In the genomic region with DNA sequence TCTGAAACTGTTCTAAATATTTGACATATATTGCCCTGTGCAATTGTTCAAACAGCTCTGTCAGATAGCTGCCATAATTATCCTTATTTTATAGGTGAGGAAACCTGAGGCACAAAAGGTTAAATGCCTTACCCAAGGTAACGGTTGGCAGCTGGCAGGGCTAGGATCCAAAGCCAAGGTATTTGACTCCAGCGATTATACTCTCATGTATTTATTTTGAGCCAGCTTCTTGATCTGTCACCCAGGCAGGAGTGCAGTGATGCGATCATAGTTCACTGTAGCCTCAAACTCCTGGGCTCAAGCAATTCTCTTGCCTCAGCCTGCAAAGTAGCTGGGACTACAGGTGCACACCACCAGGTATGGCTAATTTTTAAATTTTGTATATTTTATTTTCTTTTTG, we compare ENCODE assay signal across 26 cellular contexts. TPM values are rescaled to one million over a fixed set of nuclear protein-coding genes. Genes with fewer than 3 reads are reported as not detected.
DNase-seq lines count a peak whose midpoint lies in the region; ATAC-seq and TF ChIP-seq lines count a peak whose summit lies in the region.
"Had no signal": no experiment of that assay in that cellular context is flagged by ENCODE, and none has a peak within 500 bp of the region (broad histone marks: within the 10 kb centered on the region; RNA-seq: fewer than 3 reads in every experiment).

No MANE protein-coding gene starts in this region.

- TF ChIP-seq CTCF in cardiac muscle cell (IDR thresholded peaks at IDR 0.05; ENCODE audit: low read depth, low read length) (no peak), thyroid gland (IDR thresholded peaks at IDR 0.05) (no peak), vagina (IDR thresholded peaks at IDR 0.05) (no peak)

- intact Hi-C loops in cardiac septum (cut with DNase I): no loop called here
- intact Hi-C loops in thyroid gland (cut with DNase I): no loop called here
- intact Hi-C loops in vagina (cut with DNase I): no loop called here

- H3K27me3 ChIP-seq in cardiac muscle cell (no peaks in the 10 kb centered on the region), thyroid gland (no peaks in the 10 kb centered on the region), vagina (no peaks in the 10 kb centered on the region)

- peaks cover 14% of the 10 kb centered on the region for H3K4me1 ChIP-seq in cardiac muscle cell (ENCODE audit: low read depth)
- H3K4me1 ChIP-seq in thyroid gland: peaks cover 11 to 30% of the 10 kb centered on the region in 2 donors
- peaks cover 5% of the 10 kb centered on the region for H3K4me1 ChIP-seq in vagina

- H3K4me3 ChIP-seq in cardiac muscle cell (no peak overlapping the region), thyroid gland (replicated peaks in 1 of 3) (no peak overlapping the region), vagina (no peak overlapping the region)
- H3K4me3 ChIP-seq: GM23248 had no signal

- H3K27ac ChIP-seq in cardiac muscle cell: peak overlapping the region; percentile 48
- H3K27ac ChIP-seq in thyroid gland: no peak overlapping the region
- H3K27ac ChIP-seq in vagina: no peak overlapping the region
- H3K27ac ChIP-seq: C4-2B, GM23248, HL-60 had no signal

- H3K9me3 ChIP-seq in cardiac muscle cell (ENCODE audit: low read depth) (no peaks in the 10 kb centered on the region), thyroid gland (no peaks in the 10 kb centered on the region), vagina (no peaks in the 10 kb centered on the region)
- H3K9me3 ChIP-seq: SK-N-SH had no signal

- ATAC-seq in left lobe of liver: peak; percentile 91
- ATAC-seq in HG03097 (IDR thresholded peaks at IDR 0.05; ENCODE audit: low FRiP score, unreplicated experiment): no peak

- WGBS in thyroid gland, 2 donors: 21 to 29% methylated on average over 3 of the region's 3 CpGs

- DNase-seq in NCI-H1105 treated with DMSO at 0.1 percent for 48 hours (lab: John Stamatoyannopoulos, UW) (peak; percentile 28), NCI-H1105 (lab: John Stamatoyannopoulos, UW) (no peak), cardiac muscle cell (ENCODE audit: low read depth in 1 of 2, low spot score in 1 of 2) (no peak), cardiac septum (ENCODE audit: low spot score) (no peak), left lobe of liver (ENCODE audit: low spot score) (peak; percentile 75), thyroid gland (peak; percentile 72 to 82), vagina (ENCODE audit: extremely low spot score in 2 of 2) (no peak)
- DNase-seq: 8988T; AML-193; Calu3; CD8-positive, alpha-beta memory T cell; DMS153; GM23248; H9; HFFc6; KBM-7; NCI-H1092 treated with DMSO at 0.1 percent for 48 hours; NCI-H2029 treated with DMSO at 0.1 percent for 48 hours; NCI-H226; NCI-H524; NCI-H774; SHP77 treated with DMSO at 0.1 percent for 48 hours; SK-N-SH had no signal

- TF ChIP-seq POLR2A in thyroid gland (IDR thresholded peaks at IDR 0.05) (no peak), vagina (IDR thresholded peaks at IDR 0.05) (no peak)

- H3K36me3 ChIP-seq in cardiac muscle cell (peaks cover 33% of the 10 kb centered on the region), thyroid gland (peaks cover 8 to 9% of the 10 kb centered on the region in 2 donors), vagina (peaks cover 0 to 20% of the 10 kb centered on the region in 2 donors)

RNA-seq across cellular contexts. Expression of a gene that starts 7.2 kb away (rescaled TPM):
- total RNA-seq in cardiac muscle cell: 595 and 1,068 TPM in 2 replicates
- 955 and 1,853 TPM in 2 replicates for polyA plus RNA-seq in cardiac muscle cell
- 382 TPM for total RNA-seq in cardiac septum
- 52.7 TPM for total RNA-seq in left lobe of liver
- total RNA-seq in thyroid gland: 1 to 10 TPM in 3 of 4 donors, not detected in 1; 5.4 to 8.8 (median 5.5) TPM
- total RNA-seq in vagina: 5.6 TPM

RNA-seq across cellular contexts. Expression of a gene that starts 9.5 kb away (rescaled TPM):
- total RNA-seq in cardiac muscle cell (199 and 227 TPM in 2 replicates), cardiac septum (104 TPM), left lobe of liver (20.3 TPM), thyroid gland (10 to 100 TPM; 50.5 to 69.7 (median 68.3) TPM), vagina (34.6 TPM)
- 394 and 399 TPM in 2 replicates for polyA plus RNA-seq in cardiac muscle cell

RNA-seq across cellular contexts. Expression of a gene that starts 9.8 kb away (rescaled TPM):
- total RNA-seq in cardiac muscle cell (1,337 and 2,688 TPM in 2 replicates), cardiac septum (204 TPM), left lobe of liver (254 TPM), thyroid gland (100 to 1,000 TPM; 228 to 606 (median 328) TPM), vagina (811 TPM)
- 1,185 and 1,476 TPM in 2 replicates for polyA plus RNA-seq in cardiac muscle cell

RNA-seq across cellular contexts. Expression of a gene that starts 18.0 kb away (rescaled TPM):
- total RNA-seq in cardiac muscle cell (67.4 and 73.4 TPM in 2 replicates), cardiac septum (84.7 TPM), left lobe of liver (78.9 TPM), thyroid gland (10 to 100 TPM; 47.1 to 77.0 (median 67.2) TPM), vagina (54.3 TPM)
- 71.4 and 77.1 TPM in 2 replicates for polyA plus RNA-seq in cardiac muscle cell

RNA-seq across cellular contexts. Expression of a gene that starts 18.3 kb away (rescaled TPM):
- total RNA-seq in cardiac muscle cell: 118 and 127 TPM in 2 replicates
- polyA plus RNA-seq in cardiac muscle cell: 223 and 229 TPM in 2 replicates
- total RNA-seq in cardiac septum: 176 TPM
- 44.7 TPM for total RNA-seq in left lobe of liver
- total RNA-seq in thyroid gland: 10 to 100 TPM; 29.3 to 62.4 (median 48.4) TPM
- total RNA-seq in vagina: 45.7 TPM

Comparison
In these comparisons a context has a peak if more than half of its experiments do, and no peak if none do; other contexts are left out.
1. DNase-seq: peak in NCI-H1105 treated with DMSO at 0.1 percent for 48 hours (single experiment), left lobe of liver (single experiment) and thyroid gland (2 of 2); none in NCI-H1105 (single experiment), cardiac muscle cell (0 of 2), cardiac septum (single experiment) and vagina (0 of 2).